17 cellular contexts compared by ENCODE assay signal in the genomic region with DNA sequence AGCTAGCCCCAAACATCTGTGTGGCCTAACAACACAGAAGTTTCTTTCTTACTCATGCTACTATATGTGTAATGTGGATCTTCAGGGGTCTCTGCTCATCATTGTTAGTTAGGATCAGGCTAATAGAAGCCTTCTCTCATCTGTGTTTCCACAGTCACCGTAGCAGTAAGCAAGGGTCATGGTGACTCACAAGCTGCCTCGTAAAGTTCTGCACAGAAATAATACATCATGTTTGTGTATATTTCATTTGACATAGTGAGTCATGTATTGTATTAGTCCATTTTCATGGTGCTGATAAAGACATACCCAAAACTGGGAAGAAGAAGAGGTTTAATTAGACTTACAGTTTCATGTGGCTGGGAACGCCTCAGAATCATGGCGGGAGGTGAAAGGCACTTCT. TPM values are rescaled to one million over a fixed set of nuclear protein-coding genes. Genes with fewer than 3 reads are reported as not detected.
A peak's percentile ranks its signal among the peaks of the same experiment; 100 is the strongest.
DNase-seq lines count a peak whose midpoint lies in the region; TF ChIP-seq lines count a peak whose summit lies in the region.
"Had no signal": no experiment of that assay in that cellular context is flagged by ENCODE, and none has a peak within 500 bp of the region (broad histone marks: within the 10 kb centered on the region; RNA-seq: fewer than 3 reads in every experiment).

No MANE protein-coding gene starts in this region.

- H3K4me3 ChIP-seq in MG63, result no peak overlapping the region
- no peak overlapping the region for H3K4me3 ChIP-seq in WERI-Rb-1 (ENCODE audit: low read depth, low read length)
- H3K4me3 ChIP-seq: HAP-1, PC-9 had no signal

- TF ChIP-seq CTCF in progenitor cell of endocrine pancreas (IDR thresholded peaks at IDR 0.05; ENCODE audit: unreplicated experiment) (no peak), WERI-Rb-1 (IDR thresholded peaks at IDR 0.05; ENCODE audit: low read depth, low read length) (no peak)

- H3K27me3 ChIP-seq in MG63, result no peaks in the 10 kb centered on the region
- H3K27me3 ChIP-seq in WERI-Rb-1 (ENCODE audit: insufficient read depth, low read depth, severe bottlenecking), result no peaks in the 10 kb centered on the region

- no peak overlapping the region for H3K27ac ChIP-seq in epithelial cell of prostate
- no peak overlapping the region for H3K27ac ChIP-seq in WERI-Rb-1
- H3K27ac ChIP-seq: PC-9 had no signal

- H3K9me3 Mint-ChIP-seq in progenitor cell of endocrine pancreas (ENCODE audit: low read depth), result no peaks in the 10 kb centered on the region
- H3K9me3 Mint-ChIP-seq in activated T-cell treated with anti-CD3 and anti-CD28 coated beads, Interleukin-2, amount 50 U/mL, for 24 hours, result no peaks in the 10 kb centered on the region
- H3K9me3 Mint-ChIP-seq: activated naive CD8-positive, alpha-beta T cell treated with anti-CD3 and anti-CD28 coated beads, Interleukin-2, amount 10 ng/mL, durations not matched to agents 7 days and 5 days; CD4-positive, alpha-beta T cell; stimulated activated effector memory CD8-positive, alpha-beta T cell treated with anti-CD3 and anti-CD28 coated beads, Interleukin-12 subunit alpha, Interleukin-12 subunit beta, amount 100 ng/mL, for 72 hours had no signal

- H3K4me1 Mint-ChIP-seq in progenitor cell of endocrine pancreas (ENCODE audit: low read depth), result peaks cover 11% of the 10 kb centered on the region
- no peaks in the 10 kb centered on the region for H3K4me1 Mint-ChIP-seq in activated T-cell treated with anti-CD3 and anti-CD28 coated beads, Interleukin-2, amount 50 U/mL, for 24 hours (ENCODE audit: low read depth)
- H3K4me1 Mint-ChIP-seq: activated naive CD8-positive, alpha-beta T cell treated with anti-CD3 and anti-CD28 coated beads, Interleukin-2, amount 10 ng/mL, durations not matched to agents 7 days and 5 days; stimulated activated effector memory CD8-positive, alpha-beta T cell treated with anti-CD3 and anti-CD28 coated beads, Interleukin-12 subunit alpha, Interleukin-12 subunit beta, amount 100 ng/mL, for 72 hours had no signal

- no peaks in the 10 kb centered on the region; the same call in 1 of the 2 replicates for H3K9me3 ChIP-seq in MG63
- H3K9me3 ChIP-seq in WERI-Rb-1 (ENCODE audit: severe bottlenecking), result no peaks in the 10 kb centered on the region
- H3K9me3 ChIP-seq: HAP-1 had no signal

- no peaks in the 10 kb centered on the region for H3K27me3 Mint-ChIP-seq in progenitor cell of endocrine pancreas
- no peaks in the 10 kb centered on the region for H3K27me3 Mint-ChIP-seq in activated T-cell treated with anti-CD3 and anti-CD28 coated beads, Interleukin-2, amount 50 U/mL, for 24 hours
- H3K27me3 Mint-ChIP-seq: activated naive CD8-positive, alpha-beta T cell treated with anti-CD3 and anti-CD28 coated beads, Interleukin-2, amount 10 ng/mL, durations not matched to agents 7 days and 5 days; CD4-positive, alpha-beta T cell had no signal

- H3K36me3 ChIP-seq in MG63 (no peaks in the 10 kb centered on the region), WERI-Rb-1 (no peaks in the 10 kb centered on the region)
- H3K36me3 ChIP-seq: HAP-1 had no signal

- peaks cover 38% of the 10 kb centered on the region for H3K36me3 Mint-ChIP-seq in progenitor cell of endocrine pancreas (ENCODE audit: insufficient read depth)
- no peaks in the 10 kb centered on the region for H3K36me3 Mint-ChIP-seq in activated T-cell treated with anti-CD3 and anti-CD28 coated beads, Interleukin-2, amount 50 U/mL, for 24 hours (ENCODE audit: low read depth)
- H3K36me3 Mint-ChIP-seq: activated naive CD8-positive, alpha-beta T cell treated with anti-CD3 and anti-CD28 coated beads, Interleukin-2, amount 10 ng/mL, durations not matched to agents 7 days and 5 days; stimulated activated effector memory CD8-positive, alpha-beta T cell treated with anti-CD3 and anti-CD28 coated beads, Interleukin-12 subunit alpha, Interleukin-12 subunit beta, amount 100 ng/mL, for 72 hours had no signal

- peak overlapping the region; percentile 67 for H3K27ac Mint-ChIP-seq in progenitor cell of endocrine pancreas
- no peak overlapping the region for H3K27ac Mint-ChIP-seq in activated T-cell treated with anti-CD3 and anti-CD28 coated beads, Interleukin-2, amount 50 U/mL, for 24 hours
- H3K27ac Mint-ChIP-seq: activated naive CD8-positive, alpha-beta T cell treated with anti-CD3 and anti-CD28 coated beads, Interleukin-2, amount 10 ng/mL, durations not matched to agents 7 days and 5 days; CD4-positive, alpha-beta T cell; stimulated activated effector memory CD8-positive, alpha-beta T cell treated with anti-CD3 and anti-CD28 coated beads, Interleukin-12 subunit alpha, Interleukin-12 subunit beta, amount 100 ng/mL, for 72 hours had no signal

- DNase-seq in EL (peak; percentile 89), MG63 (peak; percentile 63), epithelial cell of prostate (ENCODE audit: low read depth, low spot score) (peak; percentile 66), progenitor cell of endocrine pancreas (ENCODE audit: low spot score, unreplicated experiment) (no peak), WERI-Rb-1 (no peak), 8988T (no peak), AML-193 (lab: John Stamatoyannopoulos, UW) (no peak)
- no peak for DNase-seq in activated T-cell treated with anti-CD3 and anti-CD28 coated beads, Interleukin-2, amount 50 U/mL, for 24 hours
- DNase-seq: activated CD8-positive, alpha-beta memory T cell treated with anti-CD3 and anti-CD28 coated beads, Interleukin-2, amount 50 U/mL, for 48 hours; activated naive CD8-positive, alpha-beta T cell treated with anti-CD3 and anti-CD28 coated beads, Interleukin-2, amount 10 ng/mL, durations not matched to agents 7 days and 5 days; CD4-positive, alpha-beta T cell; NCI-H1048; NCI-H446; PC-9; stimulated activated CD4-positive, alpha-beta T cell treated with anti-CD3 and anti-CD28 coated beads, Interleukin-4, amount 100 ng/mL, for 24 hours had no signal

- no peak overlapping the region for H3K4me3 Mint-ChIP-seq in progenitor cell of endocrine pancreas (ENCODE audit: low read depth)
- H3K4me3 Mint-ChIP-seq in activated T-cell treated with anti-CD3 and anti-CD28 coated beads, Interleukin-2, amount 50 U/mL, for 24 hours, result no peak overlapping the region
- H3K4me3 Mint-ChIP-seq: activated naive CD8-positive, alpha-beta T cell treated with anti-CD3 and anti-CD28 coated beads, Interleukin-2, amount 10 ng/mL, durations not matched to agents 7 days and 5 days; CD4-positive, alpha-beta T cell; stimulated activated effector memory CD8-positive, alpha-beta T cell treated with anti-CD3 and anti-CD28 coated beads, Interleukin-12 subunit alpha, Interleukin-12 subunit beta, amount 100 ng/mL, for 72 hours had no signal

RNA-seq across cellular contexts. Expression of a gene that starts 38.7 kb away (rescaled TPM):
- total RNA-seq in MG63 (2014; rRNA removed; shearing (Covaris generic); ENCODE audit: low replicate concordance), result 1.1 and 6.7 TPM in 2 replicates
- 281 and 286 TPM in 2 replicates for total RNA-seq in progenitor cell of endocrine pancreas

Comparison
In these comparisons a context has a peak if more than half of its experiments do, and no peak if none do; other contexts are left out.
1. DNase-seq: peak in EL (single experiment), MG63 (single experiment) and epithelial cell of prostate (single experiment); none in progenitor cell of endocrine pancreas (single experiment), WERI-Rb-1 (single experiment), 8988T (single experiment), AML-193 (0 of 2) and activated T-cell treated with anti-CD3 and anti-CD28 coated beads, Interleukin-2, amount 50 U/mL, for 24 hours (single experiment).
2. RNA of a gene that starts 38.7 kb away (total RNA-seq): 281 to 286 TPM in progenitor cell of endocrine pancreas; 1.1 to 6.7 TPM in MG63; every median in the first group is over 10 times any median in the second.